In genomic region chr6:42821341-42821668, GRCh38 we compare ENCODE assay signal across 14 cellular contexts. TPM values are rescaled to one million over a fixed set of nuclear protein-coding genes. Genes with fewer than 3 reads are reported as not detected.
DNase-seq lines count a peak whose midpoint lies in the region; ATAC-seq and TF ChIP-seq lines count a peak whose summit lies in the region.
"Had no signal": no experiment of that assay in that cellular context is flagged by ENCODE, and none has a peak within 500 bp of the region (broad histone marks: within the 10 kb centered on the region; RNA-seq: fewer than 3 reads in every experiment).

No MANE protein-coding gene starts in this region.

- WGBS in mammary epithelial cell (ENCODE audit: low coverage, missing lambda C conversion rate): 100% methylated on average over 3 of the region's 3 CpGs
- WGBS in tibial nerve, 2 donors: 48 to 51% methylated on average over 3 of the region's 3 CpGs

- dilution Hi-C loops in mammary epithelial cell (cut with HindIII; ENCODE audit: low sequenced_read_pairs): loop anchor here (5.0 kb wide), 2 partner anchors 34 to 61 kb away; no protein-coding TSS in a partner anchor

- no peak overlapping the region for H3K4me2 ChIP-seq in mammary epithelial cell (ENCODE audit: insufficient read depth, low read depth, low read length)

- POLR2A ChIA-PET in MCF 10A (lab: Yijun Ruan, JAX): no interaction called here

- H3K36me3 ChIP-seq in mammary epithelial cell (ENCODE audit: insufficient read depth, low read length): no peaks in the 10 kb centered on the region
- peaks cover 0 to 37% (median 4%) of the 10 kb centered on the region in 3 donors for H3K36me3 ChIP-seq in tibial nerve

- DNase-seq in MCF 10A (ENCODE audit: unreplicated experiment) (no peak), mammary epithelial cell (no peak), coronary artery (ENCODE audit: low spot score) (no peak), omental fat pad (ENCODE audit: low spot score) (no peak), tibial nerve (ENCODE audit: low spot score in 2 of 2) (no peak), left colon (no peak), midbrain (lab: John Stamatoyannopoulos, UW) (no peak), NCI-H1694 treated with DMSO at 0.1 percent for 48 hours (lab: John Stamatoyannopoulos, UW) (no peak)
- DNase-seq: cerebellar nuclear complex, erythroblast, NCI-H1436 treated with DMSO at 0.1 percent for 48 hours, NCI-H748 treated with DMSO at 0.1 percent for 48 hours, retina had no signal

- no peak overlapping the region for H3K27ac ChIP-seq in mammary epithelial cell (ENCODE audit: insufficient read depth, low read depth, low read length)
- H3K27ac ChIP-seq in coronary artery: peak overlapping the region; percentile 19 to 85
- peak overlapping the region; percentile 45 to 80 (median 65) for H3K27ac ChIP-seq in tibial nerve

- no peaks in the 10 kb centered on the region for H3K27me3 Mint-ChIP-seq in MCF 10A (ENCODE audit: insufficient read depth, unreplicated experiment)
- H3K27me3 Mint-ChIP-seq: activated naive CD4-positive, alpha-beta T cell treated with anti-CD3 and anti-CD28 coated beads, Interleukin-2, amount 50 U/mL, for 24 hours had no signal

- no TSS peak for BruUV-seq in MCF 10A (replicated peaks; lab: Mats Ljungman, UMichigan)
- no TSS peak for BruUV-seq in mammary epithelial cell (replicated peaks; lab: Mats Ljungman, UMichigan)

- no peak overlapping the region for H3K4me3 Mint-ChIP-seq in MCF 10A (ENCODE audit: unreplicated experiment)
- H3K4me3 Mint-ChIP-seq: activated naive CD4-positive, alpha-beta T cell treated with anti-CD3 and anti-CD28 coated beads, Interleukin-2, amount 50 U/mL, for 24 hours had no signal

- H3K9me3 ChIP-seq in mammary epithelial cell (replicated peaks; ENCODE audit: insufficient read depth, low read length) (no peaks in the 10 kb centered on the region), tibial nerve (no peaks in the 10 kb centered on the region)

- H3K27ac Mint-ChIP-seq in MCF 10A (ENCODE audit: low read depth, unreplicated experiment): peak overlapping the region; percentile 32

- H3K9ac ChIP-seq in mammary epithelial cell (ENCODE audit: insufficient read depth, low read length): no peak overlapping the region

- peak; percentile 12 for ATAC-seq in omental fat pad (ENCODE audit: low FRiP score)
- no peak for ATAC-seq in left colon

- in situ Hi-C loops in mammary epithelial cell (cut with MboI; ENCODE audit: low sequenced_read_pairs in 2 of 2): no loop called here

- intact Hi-C loops in MCF 10A (cut with micrococcal nuclease): loop anchor here (2.0 kb wide), 1 partner anchor 19 kb away; no protein-coding TSS in a partner anchor
- intact Hi-C loops in mammary epithelial cell (cut with micrococcal nuclease): no loop called here
- intact Hi-C loops in left colon (cut with DNase I, micrococcal nuclease): no loop called here

- no peaks in the 10 kb centered on the region for H3K9me3 Mint-ChIP-seq in MCF 10A (ENCODE audit: unreplicated experiment)
- H3K9me3 Mint-ChIP-seq: activated naive CD4-positive, alpha-beta T cell treated with anti-CD3 and anti-CD28 coated beads, Interleukin-2, amount 50 U/mL, for 24 hours had no signal

- no peak for TF ChIP-seq EP300 in tibial nerve (IDR thresholded peaks at IDR 0.05)

- peaks cover 32% of the 10 kb centered on the region for H3K36me3 Mint-ChIP-seq in MCF 10A (ENCODE audit: insufficient read depth, unreplicated experiment)
- H3K36me3 Mint-ChIP-seq: activated naive CD4-positive, alpha-beta T cell treated with anti-CD3 and anti-CD28 coated beads, Interleukin-2, amount 50 U/mL, for 24 hours had no signal

- H4K20me1 ChIP-seq in mammary epithelial cell (ENCODE audit: insufficient read depth, low read length): no peaks in the 10 kb centered on the region

- H3K4me1 Mint-ChIP-seq in MCF 10A (ENCODE audit: insufficient read depth, unreplicated experiment): peaks cover 10% of the 10 kb centered on the region

- H3K79me2 ChIP-seq in mammary epithelial cell (ENCODE audit: insufficient read depth, low read length): no peaks in the 10 kb centered on the region

- CTCF ChIA-PET in MCF 10A (lab: Yijun Ruan, JAX) (no interaction called here), mammary epithelial cell (lab: Charles Lee; ENCODE audit: low non-redundant PET) (no interaction called here)

- H3K4me3 ChIP-seq in mammary epithelial cell (replicated peaks in 1 of 3; ENCODE audit: insufficient read depth in 1 of 3, low read depth in 2 of 3, low read length in 3 of 3) (no peak overlapping the region), coronary artery (peak overlapping the region; percentile 59), tibial nerve (peak overlapping the region in 2 of 4 donors; percentile 7 to 32)

- no peaks in the 10 kb centered on the region for H3K4me1 ChIP-seq in mammary epithelial cell (ENCODE audit: insufficient read depth, low read length)
- H3K4me1 ChIP-seq in tibial nerve: peaks cover 0 to 42% (median 11%) of the 10 kb centered on the region in 4 donors

- no peak overlapping the region for H2AFZ ChIP-seq in mammary epithelial cell (ENCODE audit: low read depth, low read length)

- no peak for TF ChIP-seq POLR2A in tibial nerve (IDR thresholded peaks at IDR 0.05)

- H3K27me3 ChIP-seq in mammary epithelial cell (ENCODE audit: insufficient read depth, low read length) (no peaks in the 10 kb centered on the region), tibial nerve (no peaks in the 10 kb centered on the region)

- TF ChIP-seq CTCF in MCF 10A (IDR thresholded peaks at IDR 0.05; ENCODE audit: unreplicated experiment): no peak
- TF ChIP-seq CTCF in mammary epithelial cell (conservative IDR thresholded peaks at IDR 0.05 in 1 of 2, IDR thresholded peaks at IDR 0.05 in 1 of 2; ENCODE audit: extremely low read depth in 1 of 2, insufficient read depth in 1 of 2, low read depth in 1 of 2, low read length in 2 of 2): no peak
- TF ChIP-seq CTCF in coronary artery (IDR thresholded peaks at IDR 0.05): no peak
- no peak for TF ChIP-seq CTCF in omental fat pad (IDR thresholded peaks at IDR 0.05)
- no peak for TF ChIP-seq CTCF in tibial nerve (IDR thresholded peaks at IDR 0.05)

RNA-seq across cellular contexts. Expression of gene BICRAL, which starts 39.5 kb away (rescaled TPM):
- total RNA-seq in MCF 10A (2022) (8.4 and 9.8 TPM in 2 replicates), mammary epithelial cell (1 to 10 TPM; 7.2 to 7.9 TPM), omental fat pad (10 to 100 TPM in 3 of 4 donors, 1 to 10 TPM in 1; 7.6 to 18.8 (median 12.9) TPM), tibial nerve (10 to 100 TPM; 17.1 to 25.1 (median 23.2) TPM), left colon (10 to 100 TPM; 20.2 to 20.5 TPM)
- 6.6 TPM for polyA plus RNA-seq in mammary epithelial cell
- polyA minus RNA-seq in mammary epithelial cell: 9.8 TPM

RNA-seq across cellular contexts. Expression of gene RPL7L1, which starts 58.1 kb away (rescaled TPM):
- total RNA-seq in MCF 10A (2022) (121 and 123 TPM in 2 replicates), mammary epithelial cell (100 to 1,000 TPM; 102 to 106 TPM), omental fat pad (100 to 1,000 TPM in 2 of 4 donors, 10 to 100 TPM in 2; 93.0 to 138 (median 105) TPM), tibial nerve (10 to 100 TPM; 59.0 to 89.2 (median 83.7) TPM), left colon (10 to 100 TPM; 43.7 to 50.4 TPM)
- polyA plus RNA-seq in mammary epithelial cell: 51.7 TPM
- 88.3 TPM for polyA minus RNA-seq in mammary epithelial cell
